25 cellular contexts compared by ENCODE assay signal in the genomic region with DNA sequence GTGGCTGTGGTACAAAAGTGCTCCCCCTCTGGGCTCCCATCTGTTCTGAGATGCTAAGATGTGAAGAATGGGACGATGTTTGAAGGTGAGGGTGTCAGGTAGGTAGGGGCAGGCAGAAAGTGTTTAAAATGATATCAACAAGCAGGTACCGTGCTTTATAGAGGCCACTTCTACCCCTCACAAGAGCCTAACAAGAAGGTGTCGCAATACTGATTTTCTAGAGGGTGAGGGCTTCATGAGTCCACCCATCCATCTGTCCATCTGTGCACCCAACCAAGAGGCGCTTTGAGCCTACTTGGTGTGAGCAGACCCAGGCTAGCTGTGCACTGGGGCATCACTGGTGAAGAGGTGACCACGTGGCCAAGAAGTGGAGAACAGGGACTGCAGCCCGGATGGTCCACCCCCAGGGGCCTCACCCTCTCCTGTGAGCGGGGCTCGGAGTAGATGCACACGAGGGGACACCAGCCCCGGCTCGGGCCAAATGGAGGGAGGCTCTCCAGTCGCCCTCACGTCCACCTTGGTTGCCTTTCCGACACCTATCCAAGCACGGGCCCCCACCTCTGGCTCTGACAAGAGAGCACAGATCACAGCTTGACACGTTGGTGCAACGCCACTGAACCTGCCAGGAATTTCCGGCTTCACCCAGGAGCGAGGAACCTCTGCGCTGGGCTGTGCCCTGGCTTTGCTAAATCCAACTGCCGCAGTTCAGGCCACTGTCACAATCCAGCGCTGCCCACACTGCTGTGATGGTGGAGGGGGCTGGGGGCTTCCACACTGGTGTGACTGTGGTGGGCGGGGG. TPM values are rescaled to one million over a fixed set of nuclear protein-coding genes. Genes with fewer than 3 reads are reported as not detected.
"Had no signal": no experiment of that assay in that cellular context is flagged by ENCODE, and none has a peak within 500 bp of the region (broad histone marks: within the 10 kb centered on the region; RNA-seq: fewer than 3 reads in every experiment).

No MANE protein-coding gene starts in this region.

- H3K4me1 ChIP-seq: breast epithelium, foreskin keratinocyte, heart right ventricle, parathyroid adenoma, right atrium auricular region, testis had no signal

- H3K4me3 Mint-ChIP-seq: activated B cell treated with CpG ODN at 0.5 μM for 24 hours; activated CD8-positive, alpha-beta memory T cell treated with anti-CD3 and anti-CD28 coated beads, Interleukin-2, amount 10 ng/mL, durations not matched to agents 7 days and 5 days; activated CD8-positive, alpha-beta T cell treated with anti-CD3 and anti-CD28 coated beads, Interleukin-2, amount 10 ng/mL, durations not matched to agents 7 days and 5 days; mesothelial cell of epicardium; naive B cell; nephron progenitor cell; T-helper 2 cell treated with Interferon-gamma antibody and Interleukin-4, amounts not matched to agents 5 μg/mL and 100 μg/mL, for 36 hours had no signal

- FAIRE-seq: urothelium cell line had no signal

- DNase-seq: activated B cell treated with CpG ODN at 0.5 μM for 24 hours; activated CD8-positive, alpha-beta memory T cell treated with anti-CD3 and anti-CD28 coated beads, Interleukin-2, amount 10 ng/mL, durations not matched to agents 7 days and 5 days; activated CD8-positive, alpha-beta T cell treated with anti-CD3 and anti-CD28 coated beads, Interleukin-2, amount 10 ng/mL, durations not matched to agents 7 days and 5 days; activated naive CD4-positive, alpha-beta T cell; activated T-cell treated with anti-CD3 and anti-CD28 coated beads, Interleukin-2, amount 50 U/mL, for 48 hours; central memory CD4-positive, alpha-beta T cell; foreskin keratinocyte; heart right ventricle; naive B cell; nephron progenitor cell; nucleus accumbens; spleen; stimulated activated naive CD4-positive, alpha-beta T cell treated with Interleukin-2 at 50 U/mL for 16 hours; testis; trophoblast cell had no signal

- H3K4me1 Mint-ChIP-seq: activated B cell treated with CpG ODN at 0.5 μM for 24 hours; activated CD8-positive, alpha-beta memory T cell treated with anti-CD3 and anti-CD28 coated beads, Interleukin-2, amount 10 ng/mL, durations not matched to agents 7 days and 5 days had no signal

- H3K27me3 Mint-ChIP-seq: activated B cell treated with CpG ODN at 0.5 μM for 24 hours; activated CD8-positive, alpha-beta memory T cell treated with anti-CD3 and anti-CD28 coated beads, Interleukin-2, amount 10 ng/mL, durations not matched to agents 7 days and 5 days; naive B cell had no signal

- H3K27ac Mint-ChIP-seq: activated B cell treated with CpG ODN at 0.5 μM for 24 hours; activated CD8-positive, alpha-beta memory T cell treated with anti-CD3 and anti-CD28 coated beads, Interleukin-2, amount 10 ng/mL, durations not matched to agents 7 days and 5 days; activated CD8-positive, alpha-beta T cell treated with anti-CD3 and anti-CD28 coated beads, Interleukin-2, amount 10 ng/mL, durations not matched to agents 7 days and 5 days; mesothelial cell of epicardium; nephron progenitor cell; T-helper 2 cell treated with Interferon-gamma antibody and Interleukin-4, amounts not matched to agents 5 μg/mL and 100 μg/mL, for 36 hours had no signal

- H3K27me3 ChIP-seq: breast epithelium, foreskin keratinocyte, heart right ventricle, right atrium auricular region, spleen, testis had no signal

- H3K27ac ChIP-seq: breast epithelium, foreskin keratinocyte, heart right ventricle, parathyroid adenoma, right atrium auricular region, spleen, testis had no signal

- ATAC-seq: activated CD8-positive, alpha-beta memory T cell treated with anti-CD3 and anti-CD28 coated beads, Interleukin-2, amount 10 ng/mL, durations not matched to agents 7 days and 5 days; activated CD8-positive, alpha-beta T cell treated with anti-CD3 and anti-CD28 coated beads, Interleukin-2, amount 10 ng/mL, durations not matched to agents 7 days and 5 days; activated naive CD4-positive, alpha-beta T cell treated with anti-CD3 and anti-CD28 coated beads, Interleukin-2, amount 50 U/mL, for 72 hours; esophagus mucosa; foreskin keratinocyte; heart right ventricle had no signal

- H3K36me3 Mint-ChIP-seq: activated CD8-positive, alpha-beta memory T cell treated with anti-CD3 and anti-CD28 coated beads, Interleukin-2, amount 10 ng/mL, durations not matched to agents 7 days and 5 days; activated naive CD4-positive, alpha-beta T cell treated with anti-CD3 and anti-CD28 coated beads, Interleukin-2, amount 50 U/mL, for 72 hours; naive B cell had no signal

- H3K36me3 ChIP-seq: breast epithelium, heart right ventricle, right atrium auricular region had no signal

- H3K79me2 ChIP-seq: parathyroid adenoma had no signal

- H3K9ac ChIP-seq: parathyroid adenoma had no signal

- H3K9me3 Mint-ChIP-seq: activated naive CD4-positive, alpha-beta T cell treated with anti-CD3 and anti-CD28 coated beads, Interleukin-2, amount 50 U/mL, for 72 hours; mesothelial cell of epicardium; T-helper 2 cell treated with Interferon-gamma antibody and Interleukin-4, amounts not matched to agents 5 μg/mL and 100 μg/mL, for 36 hours had no signal

- H3K4me3 ChIP-seq: breast epithelium, heart right ventricle, right atrium auricular region, spleen, testis had no signal

- H3K9me3 ChIP-seq: breast epithelium, right atrium auricular region, testis had no signal

- H2AFZ ChIP-seq: parathyroid adenoma had no signal

RNA-seq across cellular contexts. Expression of a gene that starts 34.5 kb away (rescaled TPM):
- total RNA-seq: activated CD8-positive, alpha-beta memory T cell treated with anti-CD3 and anti-CD28 coated beads, Interleukin-2, amount 10 ng/mL, durations not matched to agents 7 days and 5 days; activated CD8-positive, alpha-beta T cell treated with anti-CD3 and anti-CD28 coated beads, Interleukin-2, amount 10 ng/mL, durations not matched to agents 7 days and 5 days; esophagus mucosa; foreskin keratinocyte; lower leg skin; pulmonary artery endothelial cell had no signal
- polyA plus RNA-seq: foreskin keratinocyte had no signal
